Comparison of ENCODE assay signal across 9 cellular contexts in genomic region chr12:45987339-45987726, GRCh38. TPM values are rescaled to one million over a fixed set of nuclear protein-coding genes. Genes with fewer than 3 reads are reported as not detected.
DNase-seq lines count a peak whose midpoint lies in the region; ATAC-seq and TF ChIP-seq lines count a peak whose summit lies in the region.
"Had no signal": no experiment of that assay in that cellular context is flagged by ENCODE, and none has a peak within 500 bp of the region (broad histone marks: within the 10 kb centered on the region; RNA-seq: fewer than 3 reads in every experiment).

No MANE protein-coding gene starts in this region.

- BruUV-seq in PC-3 (replicated peaks; lab: Mats Ljungman, UMichigan) = no TSS peak

- DNase-seq in activated T-cell treated with anti-CD3 and anti-CD28 coated beads, Interleukin-2, amount 50 U/mL, for 72 hours = no peak
- no peak for DNase-seq in activated T-cell treated with anti-CD3 and anti-CD28 coated beads, Interleukin-2, amount 50 U/mL, for 48 hours
- no peak for DNase-seq in PC-3
- no peak for DNase-seq in endodermal cell
- no peak for DNase-seq in D341Med (ENCODE audit: low spot score)
- no peak for DNase-seq in suprapubic skin (ENCODE audit: low spot score in 2 of 2)
- DNase-seq: stimulated activated CD4-positive, alpha-beta T cell treated with anti-CD3 and anti-CD28 coated beads, Interleukin-4, amount 100 ng/mL, for 4 hours had no signal

- H3K9ac ChIP-seq in PC-3 (ENCODE audit: low read length) = no peak overlapping the region
- peak overlapping the region; percentile 22 for H3K9ac ChIP-seq in endodermal cell (ENCODE audit: extremely low read depth, low read length, poor library complexity, severe bottlenecking)
- no peak overlapping the region for H3K9ac ChIP-seq in skeletal muscle tissue (ENCODE audit: low read depth in 1 of 3, low read length in 3 of 3)

- H3K9me3 Mint-ChIP-seq in activated T-cell treated with anti-CD3 and anti-CD28 coated beads, Interleukin-2, amount 50 U/mL, for 72 hours = peaks cover 0 to 2% of the 10 kb centered on the region in 2 donors
- H3K9me3 Mint-ChIP-seq in endodermal cell = no peaks in the 10 kb centered on the region

- H3K27me3 ChIP-seq in PC-3 (ENCODE audit: low read length) (no peaks in the 10 kb centered on the region), endodermal cell (ENCODE audit: control insufficient read depth, insufficient read depth, low read length, poor library complexity, severe bottlenecking) (no peaks in the 10 kb centered on the region), skeletal muscle tissue (ENCODE audit: control insufficient read depth in 3 of 3, insufficient read depth in 3 of 3, low read length in 3 of 3) (no peaks in the 10 kb centered on the region), suprapubic skin (no peaks in the 10 kb centered on the region)

- no peak for ATAC-seq in activated T-cell treated with anti-CD3 and anti-CD28 coated beads, Interleukin-2, amount 50 U/mL, for 72 hours (replicated peaks in 1 of 2)
- ATAC-seq in PC-3 (no peak), GM19351 (IDR thresholded peaks at IDR 0.05; ENCODE audit: unreplicated experiment) (no peak)

- POLR2A ChIA-PET in PC-3 (lab: Charles Lee; ENCODE audit: unreplicated experiment) = no interaction called here

- H3K4me3 Mint-ChIP-seq in activated T-cell treated with anti-CD3 and anti-CD28 coated beads, Interleukin-2, amount 50 U/mL, for 72 hours = peak overlapping the region; percentile 83 to 93
- H3K4me3 Mint-ChIP-seq in endodermal cell = peak overlapping the region; percentile 84

- H3K4me1 ChIP-seq in PC-3 (ENCODE audit: insufficient read depth, low read length) (peaks cover 15% of the 10 kb centered on the region), endodermal cell (ENCODE audit: control insufficient read depth, insufficient read depth, low read length) (peaks cover 4% of the 10 kb centered on the region), skeletal muscle tissue (ENCODE audit: control insufficient read depth in 3 of 3, insufficient read depth in 3 of 3, low read length in 3 of 3) (peaks cover 22 to 59% (median 48%) of the 10 kb centered on the region in 3 donors), suprapubic skin (peaks cover 51% of the 10 kb centered on the region)

- H3K9me2 ChIP-seq in PC-3 (replicated peaks; ENCODE audit: low read length) = no peaks in the 10 kb centered on the region

- peaks cover 80% of the 10 kb centered on the region for H3K79me2 ChIP-seq in PC-3 (ENCODE audit: low read length)

- H3K9me3 ChIP-seq in PC-3 (ENCODE audit: low read length) = no peaks in the 10 kb centered on the region
- H3K9me3 ChIP-seq in endodermal cell (ENCODE audit: control insufficient read depth, low read length) = peaks cover 6% of the 10 kb centered on the region
- no peaks in the 10 kb centered on the region for H3K9me3 ChIP-seq in skeletal muscle tissue (ENCODE audit: control insufficient read depth in 3 of 3, low read length in 3 of 3)
- no peaks in the 10 kb centered on the region for H3K9me3 ChIP-seq in suprapubic skin

- CTCF ChIA-PET in PC-3 (lab: Charles Lee) = no interaction called here

- intact Hi-C loops in PC-3 (cut with micrococcal nuclease) = no loop called here

- H3K4me3 ChIP-seq in PC-3 (ENCODE audit: low read length) (peak overlapping the region; percentile 83), endodermal cell (ENCODE audit: low read length) (peak overlapping the region; percentile 94), skeletal muscle tissue (ENCODE audit: low read length in 3 of 3) (peak overlapping the region in 1 of 3 donors; percentile 4), suprapubic skin (no peak overlapping the region)

- WGBS in endodermal cell (ENCODE audit: insufficient coverage in 1 of 2, insufficient read length in 1 of 2), 2 experiments = 78 to 83% methylated on average over 2 to 3 of the region's 3 CpGs
- 72% methylated on average over 3 of the region's 3 CpGs for WGBS in suprapubic skin

- TF ChIP-seq EP300 in suprapubic skin (IDR thresholded peaks at IDR 0.05) = no peak

- no peaks in the 10 kb centered on the region for H3F3A ChIP-seq in PC-3 (ENCODE audit: low read length, unreplicated experiment)

- peak overlapping the region; percentile 32 for H3K27ac Mint-ChIP-seq in activated T-cell treated with anti-CD3 and anti-CD28 coated beads, Interleukin-2, amount 50 U/mL, for 72 hours
- H3K27ac Mint-ChIP-seq in endodermal cell = peak overlapping the region; percentile 81

- H3K4me2 ChIP-seq in PC-3 (ENCODE audit: low read length) = peak overlapping the region; percentile 92

- H4K20me1 ChIP-seq in PC-3 (ENCODE audit: low read length) = peaks cover 48% of the 10 kb centered on the region

- H3K27me3 Mint-ChIP-seq in activated T-cell treated with anti-CD3 and anti-CD28 coated beads, Interleukin-2, amount 50 U/mL, for 72 hours (ENCODE audit: low read depth) = no peaks in the 10 kb centered on the region
- H3K27me3 Mint-ChIP-seq in endodermal cell (ENCODE audit: insufficient read depth) = no peaks in the 10 kb centered on the region

- no peak overlapping the region for H2AFZ ChIP-seq in PC-3 (ENCODE audit: low read length)

- no peak for TF ChIP-seq POLR2A in suprapubic skin (IDR thresholded peaks at IDR 0.05)

- no peak overlapping the region for H3K27ac ChIP-seq in PC-3 (ENCODE audit: low read length)
- H3K27ac ChIP-seq in endodermal cell (ENCODE audit: low read depth, low read length) = no peak overlapping the region
- peak overlapping the region; percentile 21 for H3K27ac ChIP-seq in skeletal muscle tissue (ENCODE audit: low read depth, low read length)
- no peak overlapping the region for H3K27ac ChIP-seq in suprapubic skin

- H3K36me3 ChIP-seq in PC-3 (ENCODE audit: low read depth, low read length) (peaks cover 23% of the 10 kb centered on the region), endodermal cell (ENCODE audit: control insufficient read depth, insufficient read depth, low read length) (peaks cover 26% of the 10 kb centered on the region), skeletal muscle tissue (ENCODE audit: control insufficient read depth in 3 of 3, insufficient read depth in 3 of 3, low read length in 3 of 3) (peaks cover 0 to 2% (median 0%) of the 10 kb centered on the region in 3 donors), suprapubic skin (no peaks in the 10 kb centered on the region)

- TF ChIP-seq CTCF in PC-3 (conservative IDR thresholded peaks at IDR 0.05; ENCODE audit: low read depth, low read length) = no peak
- TF ChIP-seq CTCF in endodermal cell (conservative IDR thresholded peaks at IDR 0.05) = no peak
- no peak for TF ChIP-seq CTCF in suprapubic skin (IDR thresholded peaks at IDR 0.05)

- peaks cover 15 to 20% of the 10 kb centered on the region in 2 donors for H3K36me3 Mint-ChIP-seq in activated T-cell treated with anti-CD3 and anti-CD28 coated beads, Interleukin-2, amount 50 U/mL, for 72 hours (ENCODE audit: insufficient read depth in 2 of 2)
- peaks cover 25% of the 10 kb centered on the region for H3K36me3 Mint-ChIP-seq in endodermal cell (ENCODE audit: low read depth)

- peaks cover 80% of the 10 kb centered on the region for H3K4me1 Mint-ChIP-seq in activated T-cell treated with anti-CD3 and anti-CD28 coated beads, Interleukin-2, amount 50 U/mL, for 72 hours (ENCODE audit: low read depth)
- peaks cover 40% of the 10 kb centered on the region for H3K4me1 Mint-ChIP-seq in endodermal cell

RNA-seq across cellular contexts. Expression of gene SCAF11, which starts 3.0 kb away (rescaled TPM):
- total RNA-seq in activated T-cell treated with anti-CD3 and anti-CD28 coated beads, Interleukin-2, amount 50 U/mL, for 72 hours = 100 to 1,000 TPM; 114 to 118 TPM
- total RNA-seq in PC-3 (2014; rRNA removed) (75.7 and 92.0 TPM in 2 replicates), endodermal cell (100 to 1,000 TPM in 1 of 2 donors, 10 to 100 TPM in 1; 99.6 to 116 TPM), skeletal muscle tissue (78.3 TPM), suprapubic skin (100 to 1,000 TPM; 124 to 221 (median 167) TPM)
- polyA plus RNA-seq in endodermal cell (2013, experiment 1 of 2) = 58.9 TPM
- polyA plus RNA-seq in endodermal cell (2013, experiment 2 of 2) = 65.4 TPM
